Comparison of ENCODE assay signal across 21 cellular contexts in the genomic region with DNA sequence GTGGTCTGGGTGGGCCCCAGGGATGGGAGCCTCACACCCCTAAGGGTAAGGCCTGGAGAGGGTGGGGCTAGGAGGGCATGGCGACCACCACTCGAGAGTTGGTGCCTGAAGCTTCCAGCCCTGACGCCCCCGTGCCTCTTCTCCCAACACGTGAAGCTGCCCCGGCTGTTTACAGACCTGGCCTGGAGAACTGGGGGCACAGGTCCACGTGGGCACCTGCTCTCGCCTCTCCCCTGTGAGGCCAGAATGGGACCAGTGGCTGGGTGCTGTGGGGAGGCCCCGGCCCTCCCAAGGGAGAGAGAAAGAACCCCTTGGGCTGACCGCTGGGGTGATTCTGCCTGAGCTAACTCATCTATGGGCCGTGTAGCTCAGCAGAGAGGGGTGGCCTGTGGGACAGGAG. TPM values are rescaled to one million over a fixed set of nuclear protein-coding genes. Genes with fewer than 3 reads are reported as not detected.
DNase-seq lines count a peak whose midpoint lies in the region; ATAC-seq, FAIRE-seq and TF ChIP-seq lines count a peak whose summit lies in the region.
"Had no signal": no experiment of that assay in that cellular context is flagged by ENCODE, and none has a peak within 500 bp of the region (broad histone marks: within the 10 kb centered on the region; RNA-seq: fewer than 3 reads in every experiment).

No MANE protein-coding gene starts in this region.

- DNase-seq in D341Med (ENCODE audit: low spot score) (peak; percentile 28), RWPE2 (ENCODE audit: low spot score) (peak; percentile 56), glutamatergic neuron (peak; percentile 13), sciatic nerve (ENCODE audit: low spot score) (peak; percentile 40), erythroblast (lab: John Stamatoyannopoulos, UW) (no peak), frontal cortex (ENCODE audit: low spot score in 2 of 2) (no peak)
- no peak for DNase-seq in activated naive CD8-positive, alpha-beta T cell treated with anti-CD3 and anti-CD28 coated beads for 36 hours
- DNase-seq: DMS53, GDM1, NCI-H1105, NCI-H2029 treated with DMSO at 0.1 percent for 48 hours, NCI-H2171, NCI-H524 treated with DMSO at 0.1 percent for 48 hours, Right ventricle myocardium superior had no signal

- H3K27ac ChIP-seq in RWPE2 (ENCODE audit: poor library complexity, severe bottlenecking), result no peak overlapping the region

- peaks cover 7% of the 10 kb centered on the region for H3K9me3 Mint-ChIP-seq in glutamatergic neuron (ENCODE audit: unreplicated experiment)
- H3K9me3 Mint-ChIP-seq in activated naive CD8-positive, alpha-beta T cell treated with anti-CD3 and anti-CD28 coated beads for 36 hours, result no peaks in the 10 kb centered on the region
- H3K9me3 Mint-ChIP-seq: CD14-positive monocyte, IgD-negative memory B cell had no signal

- peaks cover 6% of the 10 kb centered on the region for H3K27me3 Mint-ChIP-seq in glutamatergic neuron (ENCODE audit: unreplicated experiment)
- H3K27me3 Mint-ChIP-seq in activated naive CD8-positive, alpha-beta T cell treated with anti-CD3 and anti-CD28 coated beads for 36 hours, result no peaks in the 10 kb centered on the region
- H3K27me3 Mint-ChIP-seq: IgD-negative memory B cell had no signal

- intact Hi-C loops in sciatic nerve (cut with DNase I), result no loop called here

- no peak for FAIRE-seq in frontal cortex (lab: Jason Lieb, UNC)
- FAIRE-seq: A204.1, D721Med had no signal

- H3K4me3 ChIP-seq in RWPE2 (ENCODE audit: severe bottlenecking), result no peak overlapping the region
- H3K4me3 ChIP-seq: HAP-1 had no signal

- TF ChIP-seq POLR2A in erythroblast (IDR thresholded peaks at IDR 0.05; ENCODE audit: low read length), result no peak

- no peak for ATAC-seq in RWPE2 (ENCODE audit: low read depth)
- ATAC-seq in sciatic nerve, result no peak
- no peak for ATAC-seq in HG03439 (IDR thresholded peaks at IDR 0.05; ENCODE audit: unreplicated experiment)

- H3K9me3 ChIP-seq in RWPE2 (ENCODE audit: severe bottlenecking), result no peaks in the 10 kb centered on the region
- H3K9me3 ChIP-seq: HAP-1 had no signal

- no peaks in the 10 kb centered on the region for H3K27me3 ChIP-seq in RWPE2 (ENCODE audit: insufficient read depth, poor library complexity, severe bottlenecking)

- TF ChIP-seq CTCF in RWPE2 (IDR thresholded peaks at IDR 0.05; ENCODE audit: poor library complexity, severe bottlenecking) (no peak), glutamatergic neuron (IDR thresholded peaks at IDR 0.05; ENCODE audit: partially characterized antibody, unreplicated experiment) (no peak)

- no peak overlapping the region for H3K27ac Mint-ChIP-seq in glutamatergic neuron (ENCODE audit: unreplicated experiment)
- no peak overlapping the region for H3K27ac Mint-ChIP-seq in activated naive CD8-positive, alpha-beta T cell treated with anti-CD3 and anti-CD28 coated beads for 36 hours
- H3K27ac Mint-ChIP-seq: CD14-positive monocyte, IgD-negative memory B cell had no signal

- no peaks in the 10 kb centered on the region for H3K36me3 ChIP-seq in RWPE2 (ENCODE audit: low read depth)
- H3K36me3 ChIP-seq: HAP-1 had no signal

- H3K4me1 ChIP-seq in RWPE2 (ENCODE audit: insufficient read depth, poor library complexity, severe bottlenecking), result no peaks in the 10 kb centered on the region

- H3K4me1 Mint-ChIP-seq in glutamatergic neuron (ENCODE audit: low read depth, unreplicated experiment), result no peaks in the 10 kb centered on the region
- peaks cover 2% of the 10 kb centered on the region for H3K4me1 Mint-ChIP-seq in activated naive CD8-positive, alpha-beta T cell treated with anti-CD3 and anti-CD28 coated beads for 36 hours
- H3K4me1 Mint-ChIP-seq: CD14-positive monocyte, IgD-negative memory B cell had no signal

- H3K4me3 Mint-ChIP-seq in glutamatergic neuron (ENCODE audit: unreplicated experiment), result no peak overlapping the region
- no peak overlapping the region for H3K4me3 Mint-ChIP-seq in activated naive CD8-positive, alpha-beta T cell treated with anti-CD3 and anti-CD28 coated beads for 36 hours
- H3K4me3 Mint-ChIP-seq: IgD-negative memory B cell had no signal

- H3K36me3 Mint-ChIP-seq in glutamatergic neuron (ENCODE audit: unreplicated experiment), result no peaks in the 10 kb centered on the region
- H3K36me3 Mint-ChIP-seq in activated naive CD8-positive, alpha-beta T cell treated with anti-CD3 and anti-CD28 coated beads for 36 hours, result no peaks in the 10 kb centered on the region
- H3K36me3 Mint-ChIP-seq: CD14-positive monocyte, IgD-negative memory B cell had no signal

RNA-seq across cellular contexts. Expression of a gene that starts 15.5 kb away (rescaled TPM):
- total RNA-seq in glutamatergic neuron (ENCODE audit: unreplicated experiment) (8.3 TPM), sciatic nerve (8.1 TPM), frontal cortex (9.8 TPM)
- under 1 TPM; 0.56 to 0.60 TPM for total RNA-seq in activated naive CD8-positive, alpha-beta T cell treated with anti-CD3 and anti-CD28 coated beads for 36 hours
- total RNA-seq: OCI-LY7 had no signal

Comparison
In these comparisons a context has a peak if more than half of its experiments do, and no peak if none do; other contexts are left out.
1. DNase-seq: peak in D341Med (single experiment), RWPE2 (single experiment), glutamatergic neuron (single experiment) and sciatic nerve (single experiment); none in erythroblast (0 of 2), activated naive CD8-positive, alpha-beta T cell treated with anti-CD3 and anti-CD28 coated beads for 36 hours (single experiment) and frontal cortex (0 of 2).